In the genomic region with DNA sequence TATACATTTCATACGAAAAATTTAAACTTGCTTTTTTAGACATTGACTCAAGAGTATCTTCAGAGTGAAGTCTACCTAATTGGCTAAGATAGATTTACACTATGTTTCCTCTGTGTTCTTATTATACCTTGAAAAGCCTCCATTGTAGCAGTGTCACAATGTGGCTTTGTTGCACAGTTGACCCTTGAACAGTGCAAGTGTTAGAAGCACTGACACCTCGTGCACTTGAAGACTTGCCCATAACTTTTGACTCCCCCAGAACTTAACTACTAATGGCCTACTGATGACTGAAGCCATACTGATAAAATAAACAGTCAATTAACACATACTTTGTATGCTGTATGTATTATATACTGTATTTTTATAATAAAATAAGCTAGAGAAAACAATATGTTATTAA, we compare ENCODE assay signal across 18 cellular contexts.
DNase-seq lines count a peak whose midpoint lies in the region; ATAC-seq and TF ChIP-seq lines count a peak whose summit lies in the region.
"Had no signal": no experiment of that assay in that cellular context is flagged by ENCODE, and none has a peak within 500 bp of the region (broad histone marks: within the 10 kb centered on the region; RNA-seq: fewer than 3 reads in every experiment).

No MANE protein-coding gene starts in this region.

- H3K4me2 ChIP-seq in IMR-90 (ENCODE audit: low read depth, low read length), result no peak overlapping the region
- H3K4me2 ChIP-seq: BLaER1 treated with 17β-estradiol and CSF1 and Interleukin-3, amounts not matched to agents 10 nM and 100 nM had no signal

- CTCF ChIA-PET in IMR-90 (lab: Yijun Ruan, JAX), result interaction anchor here (1.0 kb wide), 1 partner anchor 85 kb away, joined by 3 read pairs; a partner anchor contains a TSS

- H3K36me3 ChIP-seq in IMR-90 (ENCODE audit: control insufficient read depth, insufficient read depth, low read length) (no peaks in the 10 kb centered on the region), psoas muscle (ENCODE audit: insufficient read depth in 1 of 2, low read depth in 1 of 2) (no peaks in the 10 kb centered on the region), uterus (no peaks in the 10 kb centered on the region)
- H3K36me3 ChIP-seq: BLaER1 treated with 17β-estradiol and CSF1 and Interleukin-3, amounts not matched to agents 10 nM and 100 nM had no signal

- no peaks in the 10 kb centered on the region for H3K9me3 Mint-ChIP-seq in activated T-helper 17 cell treated with anti-CD3 and anti-CD28 coated beads, Interleukin-2, amount 50 U/mL, for 72 hours
- H3K9me3 Mint-ChIP-seq: CD8-positive, alpha-beta T cell; H9 had no signal

- no peaks in the 10 kb centered on the region for H3K4me1 Mint-ChIP-seq in activated T-helper 17 cell treated with anti-CD3 and anti-CD28 coated beads, Interleukin-2, amount 50 U/mL, for 72 hours

- no peak overlapping the region for H3K27ac ChIP-seq in IMR-90 (ENCODE audit: insufficient read depth, low read length)
- peak overlapping the region; percentile 42 for H3K27ac ChIP-seq in coronary artery
- peak overlapping the region; percentile 10 for H3K27ac ChIP-seq in psoas muscle
- peak overlapping the region; percentile 10 to 77 for H3K27ac ChIP-seq in uterus
- H3K27ac ChIP-seq: BLaER1 treated with 17β-estradiol and CSF1 and Interleukin-3, amounts not matched to agents 10 nM and 100 nM had no signal

- H3K9ac ChIP-seq in IMR-90 (ENCODE audit: low read depth, low read length), result no peak overlapping the region
- H3K9ac ChIP-seq: BLaER1 treated with 17β-estradiol and CSF1 and Interleukin-3, amounts not matched to agents 10 nM and 100 nM had no signal

- no peaks in the 10 kb centered on the region for H3K36me3 Mint-ChIP-seq in activated T-helper 17 cell treated with anti-CD3 and anti-CD28 coated beads, Interleukin-2, amount 50 U/mL, for 72 hours (ENCODE audit: low read depth)
- H3K36me3 Mint-ChIP-seq: CD8-positive, alpha-beta T cell had no signal

- intact Hi-C loops in IMR-90 (cut with micrococcal nuclease) (no loop called here), psoas muscle (cut with DNase I) (no loop called here), uterus (cut with DNase I; ENCODE audit: low total_unique reads) (no loop called here)

- peaks cover 19 to 51% of the 10 kb centered on the region in 2 experiments; a peak in 3 of 4 replicates for H3K79me1 ChIP-seq in IMR-90 (ENCODE audit: low read depth in 1 of 2, low read length in 2 of 2)

- peaks cover 2% of the 10 kb centered on the region; the same call in 1 of the 2 replicates for H3K4me1 ChIP-seq in IMR-90 (ENCODE audit: control insufficient read depth, insufficient read depth, low read length)
- H3K4me1 ChIP-seq in psoas muscle, result peaks cover 41% of the 10 kb centered on the region
- H3K4me1 ChIP-seq in uterus, result no peaks in the 10 kb centered on the region

- TF ChIP-seq CTCF in IMR-90 (conservative IDR thresholded peaks at IDR 0.05; ENCODE audit: low read depth, low read length) (no peak), coronary artery (IDR thresholded peaks at IDR 0.05) (no peak), psoas muscle (IDR thresholded peaks at IDR 0.05) (no peak), uterus (IDR thresholded peaks at IDR 0.05) (no peak)

- H3K4ac ChIP-seq in IMR-90 (ENCODE audit: low read depth, low read length), result no peak overlapping the region

- H3K4me3 ChIP-seq in IMR-90 (ENCODE audit: insufficient read depth, low read depth, low read length) (no peak overlapping the region), coronary artery (no peak overlapping the region), psoas muscle (no peak overlapping the region), uterus (no peak overlapping the region)
- H3K4me3 ChIP-seq: BLaER1 treated with 17β-estradiol and CSF1 and Interleukin-3, amounts not matched to agents 10 nM and 100 nM; GM12878 had no signal

- no peak for TF ChIP-seq POLR2A in IMR-90 (IDR thresholded peaks at IDR 0.05; ENCODE audit: low read depth, low read length)
- TF ChIP-seq POLR2A in uterus (IDR thresholded peaks at IDR 0.05), result no peak

- no peak for TF ChIP-seq RAD21 in IMR-90 (IDR thresholded peaks at IDR 0.05; ENCODE audit: low read length)

- no peak overlapping the region; the same call in 2 of the 3 replicates for H2BK15ac ChIP-seq in IMR-90 (ENCODE audit: low read depth, low read length)

- no peak overlapping the region for H3K27ac Mint-ChIP-seq in activated T-helper 17 cell treated with anti-CD3 and anti-CD28 coated beads, Interleukin-2, amount 50 U/mL, for 72 hours
- H3K27ac Mint-ChIP-seq: B cell; CD8-positive, alpha-beta T cell; H9 had no signal

- no peak overlapping the region for H4K91ac ChIP-seq in IMR-90 (ENCODE audit: insufficient read depth, low read depth, low read length)

- in situ Hi-C loops in IMR-90 (cut with MboI; ENCODE audit: low sequenced_read_pairs), result no loop called here

- no peak overlapping the region for H4K8ac ChIP-seq in IMR-90 (ENCODE audit: low read depth in 2 of 2, low read length in 2 of 2)

- no peak overlapping the region for H3K4me3 Mint-ChIP-seq in activated T-helper 17 cell treated with anti-CD3 and anti-CD28 coated beads, Interleukin-2, amount 50 U/mL, for 72 hours
- H3K4me3 Mint-ChIP-seq: B cell; CD8-positive, alpha-beta T cell; H9 had no signal

- H2AFZ ChIP-seq in IMR-90 (replicated peaks; ENCODE audit: low read length, poor library complexity), result no peak overlapping the region

- peak overlapping the region; percentile 4; the same call in 1 of the 2 replicates for H3K23ac ChIP-seq in IMR-90 (ENCODE audit: low read depth, low read length)

- no peak overlapping the region for H2AK9ac ChIP-seq in IMR-90 (replicated peaks; ENCODE audit: low read depth, low read length, poor library complexity)

- no peak overlapping the region for H4K5ac ChIP-seq in IMR-90 (ENCODE audit: low read depth, low read length)

- no peak overlapping the region for H3K14ac ChIP-seq in IMR-90 (replicated peaks; ENCODE audit: low read depth, low read length)

- H4K20me1 ChIP-seq in IMR-90 (ENCODE audit: insufficient read depth, low read length), result no peaks in the 10 kb centered on the region; the same call in 1 of the 2 replicates
- H4K20me1 ChIP-seq: BLaER1 treated with 17β-estradiol and CSF1 and Interleukin-3, amounts not matched to agents 10 nM and 100 nM had no signal

- H3K9me1 ChIP-seq in IMR-90 (ENCODE audit: insufficient read depth, low read length), result peaks cover 3% of the 10 kb centered on the region

- no peak overlapping the region for H3K56ac ChIP-seq in IMR-90 (ENCODE audit: extremely low read depth, insufficient read depth, low read length)

- H3K9me3 ChIP-seq in IMR-90 (ENCODE audit: control insufficient read depth, insufficient read depth, low read length) (no peaks in the 10 kb centered on the region), psoas muscle (no peaks in the 10 kb centered on the region), uterus (no peaks in the 10 kb centered on the region)

- H3K18ac ChIP-seq in IMR-90 (ENCODE audit: low read depth, low read length), result no peak overlapping the region

- H2AK5ac ChIP-seq in IMR-90 (ENCODE audit: low read depth, low read length), result no peak overlapping the region

- ATAC-seq in IMR-90 (ENCODE audit: low read depth) (no peak), psoas muscle (peak in 1 of 4 donors; percentile 26)
- ATAC-seq in activated T-helper 17 cell treated with anti-CD3 and anti-CD28 coated beads, Interleukin-2, amount 50 U/mL, for 72 hours (replicated peaks), result no peak
- ATAC-seq: CD8-positive, alpha-beta T cell; GM12878 had no signal

- dilution Hi-C loops in IMR-90 (cut with HindIII; ENCODE audit: low sequenced_read_pairs, unreplicated experiment), result no loop called here

- BruUV-seq in IMR-90 (replicated peaks; lab: Mats Ljungman, UMichigan), result no TSS peak

- WGBS in IMR-90 (ENCODE audit: extremely low coverage in 2 of 2, insufficient read length in 1 of 2), 2 experiments, result no CpG with 5 or more reads among the region's 2 CpGs
- WGBS in psoas muscle, 3 donors, result 66 to 67% (median 67%) methylated on average over 2 of the region's 2 CpGs

- H3K27me3 Mint-ChIP-seq in activated T-helper 17 cell treated with anti-CD3 and anti-CD28 coated beads, Interleukin-2, amount 50 U/mL, for 72 hours, result peaks cover 33% of the 10 kb centered on the region

- no peak overlapping the region for H2BK5ac ChIP-seq in IMR-90 (ENCODE audit: low read depth, low read length, poor library complexity, severe bottlenecking)

- H3K27me3 ChIP-seq in IMR-90 (ENCODE audit: control insufficient read depth, insufficient read depth, low read length) (no peaks in the 10 kb centered on the region), psoas muscle (ENCODE audit: insufficient read depth in 3 of 3, low read length in 2 of 3) (no peaks in the 10 kb centered on the region), uterus (no peaks in the 10 kb centered on the region)
- H3K27me3 ChIP-seq: BLaER1 treated with 17β-estradiol and CSF1 and Interleukin-3, amounts not matched to agents 10 nM and 100 nM had no signal

- no peak for DNase-seq in IMR-90
- no peak for DNase-seq in coronary artery (ENCODE audit: low spot score)
- no peak for DNase-seq in psoas muscle
- DNase-seq in uterus, result no peak
- DNase-seq in OCI-M2 (lab: John Stamatoyannopoulos, UW; ENCODE audit: unreplicated experiment), result no peak
- DNase-seq in NCI-H2196 treated with DMSO at 0.1 percent for 48 hours (lab: John Stamatoyannopoulos, UW; ENCODE audit: unreplicated experiment), result no peak
- DNase-seq: 8988T; Calu3; CD8-positive, alpha-beta T cell; DMS 273 treated with DMSO at 0.1 percent for 48 hours; DMS53; DND-41; EL; H9 had no signal

- H2BK120ac ChIP-seq in IMR-90 (ENCODE audit: low read depth, low read length), result no peak overlapping the region

- no peak overlapping the region for H2BK20ac ChIP-seq in IMR-90 (ENCODE audit: low read depth, low read length)

- POLR2A ChIA-PET in IMR-90 (lab: Charles Lee; ENCODE audit: unreplicated experiment), result no interaction called here

TF ChIP-seq in IMR-90, 13 proteins besides CTCF, POLR2A, EP300 and RAD21 (continues in another document):
- TF ChIP-seq MAFK (IDR thresholded peaks at IDR 0.05; ENCODE audit: low read depth, low read length), result no peak
- TF ChIP-seq CHD1 (IDR thresholded peaks at IDR 0.05; ENCODE audit: low read depth, low read length), result no peak
- TF ChIP-seq MXI1 (IDR thresholded peaks at IDR 0.05; ENCODE audit: borderline replicate concordance, low read depth, low read length), result no peak
- TF ChIP-seq NFE2L2 (IDR thresholded peaks at IDR 0.05; ENCODE audit: low read depth, low read length), result no peak
- TF ChIP-seq RFX5 (IDR thresholded peaks at IDR 0.05; ENCODE audit: low read depth, low read length), result no peak
- TF ChIP-seq RCOR1 (IDR thresholded peaks at IDR 0.05; ENCODE audit: insufficient replicate concordance, low read length), result no peak
- TF ChIP-seq, protein P1, sequence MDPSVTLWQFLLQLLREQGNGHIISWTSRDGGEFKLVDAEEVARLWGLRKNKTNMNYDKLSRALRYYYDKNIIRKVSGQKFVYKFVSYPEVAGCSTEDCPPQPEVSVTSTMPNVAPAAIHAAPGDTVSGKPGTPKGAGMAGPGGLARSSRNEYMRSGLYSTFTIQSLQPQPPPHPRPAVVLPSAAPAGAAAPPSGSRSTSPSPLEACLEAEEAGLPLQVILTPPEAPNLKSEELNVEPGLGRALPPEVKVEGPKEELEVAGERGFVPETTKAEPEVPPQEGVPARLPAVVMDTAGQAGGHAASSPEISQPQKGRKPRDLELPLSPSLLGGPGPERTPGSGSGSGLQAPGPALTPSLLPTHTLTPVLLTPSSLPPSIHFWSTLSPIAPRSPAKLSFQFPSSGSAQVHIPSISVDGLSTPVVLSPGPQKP (IDR thresholded peaks at IDR 0.05; ENCODE audit: borderline replicate concordance, low read depth, low read length), result no peak
